In genomic region chr5:134556994-134557393, GRCh38 we compare ENCODE assay signal across 21 cellular contexts. TPM values are rescaled to one million over a fixed set of nuclear protein-coding genes. Genes with fewer than 3 reads are reported as not detected.
DNase-seq lines count a peak whose midpoint lies in the region; ATAC-seq, FAIRE-seq and TF ChIP-seq lines count a peak whose summit lies in the region.
"Had no signal": no experiment of that assay in that cellular context is flagged by ENCODE, and none has a peak within 500 bp of the region (broad histone marks: within the 10 kb centered on the region; RNA-seq: fewer than 3 reads in every experiment).

No MANE protein-coding gene starts in this region.

- H3K27me3 ChIP-seq in BLaER1: no peaks in the 10 kb centered on the region
- no peaks in the 10 kb centered on the region for H3K27me3 ChIP-seq in CD4-positive, alpha-beta T cell (ENCODE audit: control insufficient read depth, insufficient read depth, low read length)
- H3K27me3 ChIP-seq: cardiac muscle cell, pancreas, tibial artery had no signal

- H3K4me2 ChIP-seq in BLaER1: peak overlapping the region; percentile 91

- peaks cover 38% of the 10 kb centered on the region for H3K4me1 Mint-ChIP-seq in CD4-positive, alpha-beta T cell (ENCODE audit: low read depth)
- peaks cover 34% of the 10 kb centered on the region for H3K4me1 Mint-ChIP-seq in activated T-helper 17 cell treated with anti-CD3 and anti-CD28 coated beads, Interleukin-2, amount 50 U/mL, for 72 hours

- H3K27ac ChIP-seq in BLaER1 (no peak overlapping the region), kidney (ENCODE audit: low read depth in 2 of 2, low read length in 2 of 2) (no peak overlapping the region)
- no peak overlapping the region for H3K27ac ChIP-seq in CD4-positive, alpha-beta T cell (ENCODE audit: low read depth, low read length)
- H3K27ac ChIP-seq: cardiac muscle cell, pancreas had no signal

- no peak for ATAC-seq in CD4-positive, alpha-beta T cell (ENCODE audit: poor library complexity)
- no peak for ATAC-seq in activated T-helper 17 cell treated with anti-CD3 and anti-CD28 coated beads, Interleukin-2, amount 50 U/mL, for 72 hours (replicated peaks)
- ATAC-seq in HG02610 (IDR thresholded peaks at IDR 0.05; ENCODE audit: unreplicated experiment): no peak
- ATAC-seq: left colon, mucosa of descending colon, pancreas, Right ventricle myocardium inferior had no signal

- H3K36me3 ChIP-seq in BLaER1 (peaks cover 52% of the 10 kb centered on the region), kidney (ENCODE audit: control insufficient read depth in 1 of 2, insufficient read depth in 2 of 2, low read length in 2 of 2) (peaks cover 41 to 53% of the 10 kb centered on the region in 2 donors)
- H3K36me3 ChIP-seq: cardiac muscle cell had no signal

- no peak for DNase-seq in CD4-positive, alpha-beta T cell
- no peak for DNase-seq in kidney
- no peak for DNase-seq in cerebellar cortex (ENCODE audit: low spot score)
- no peak for DNase-seq in T1000 (lab: John Stamatoyannopoulos, UW)
- DNase-seq: activated CD4-positive, alpha-beta T cell treated with anti-CD3 and anti-CD28 coated beads, Interleukin-2, amount 50 U/mL, for 4 hours; DMS79; effector CD8-positive, alpha-beta T cell; H7; hypothalamus; left colon; mucosa of descending colon; NCI-H1694 treated with DMSO at 0.1 percent for 48 hours; NCI-H446; pancreas; stimulated activated CD4-positive, alpha-beta T cell treated with anti-CD3 and anti-CD28 coated beads, Interleukin-4, amount 100 ng/mL, for 1 hour; tibial artery had no signal

- H3K27me3 Mint-ChIP-seq in CD4-positive, alpha-beta T cell: no peaks in the 10 kb centered on the region
- H3K27me3 Mint-ChIP-seq in activated T-helper 17 cell treated with anti-CD3 and anti-CD28 coated beads, Interleukin-2, amount 50 U/mL, for 72 hours: no peaks in the 10 kb centered on the region

- peak; percentile 65 for FAIRE-seq in kidney (lab: Jason Lieb, UNC)
- FAIRE-seq: pancreas had no signal

- H3K4me1 ChIP-seq in BLaER1 (peaks cover 63% of the 10 kb centered on the region), kidney (ENCODE audit: control insufficient read depth in 1 of 2, insufficient read depth in 1 of 2, low read depth in 1 of 2, low read length in 2 of 2) (peaks cover 14 to 21% of the 10 kb centered on the region in 2 donors)

- no peaks in the 10 kb centered on the region; the same call in 1 of the 2 replicates for H4K20me1 ChIP-seq in BLaER1

- CTCF ChIA-PET in CD4-positive, alpha-beta T cell (lab: Charles Lee): interaction anchor here (1.7 kb wide), 1 partner anchor 21 kb away, joined by 6 read pairs; no protein-coding TSS in a partner anchor

- no peak overlapping the region for H3K4me3 Mint-ChIP-seq in CD4-positive, alpha-beta T cell
- peak overlapping the region; percentile 92 for H3K4me3 Mint-ChIP-seq in activated T-helper 17 cell treated with anti-CD3 and anti-CD28 coated beads, Interleukin-2, amount 50 U/mL, for 72 hours

- H3K4me3 ChIP-seq in BLaER1 (no peak overlapping the region), kidney (ENCODE audit: low read length in 2 of 2) (no peak overlapping the region)
- H3K4me3 ChIP-seq: cardiac muscle cell, mucosa of descending colon, pancreas, tibial artery had no signal

- no peaks in the 10 kb centered on the region for H3K9me3 ChIP-seq in BLaER1
- H3K9me3 ChIP-seq in CD4-positive, alpha-beta T cell (ENCODE audit: control insufficient read depth, low read length): no peaks in the 10 kb centered on the region
- no peaks in the 10 kb centered on the region for H3K9me3 ChIP-seq in kidney (ENCODE audit: control insufficient read depth in 1 of 2, low read length in 2 of 2)
- H3K9me3 ChIP-seq: mucosa of descending colon, pancreas, tibial artery had no signal

- TF ChIP-seq CTCF in CD4-positive, alpha-beta T cell (IDR thresholded peaks at IDR 0.05): no peak
- no peak for TF ChIP-seq CTCF in kidney (IDR thresholded peaks at IDR 0.05; ENCODE audit: borderline replicate concordance, extremely low read depth, insufficient read depth)

- H3K27ac Mint-ChIP-seq in CD4-positive, alpha-beta T cell: peak overlapping the region; percentile 95
- peak overlapping the region; percentile 98 for H3K27ac Mint-ChIP-seq in activated T-helper 17 cell treated with anti-CD3 and anti-CD28 coated beads, Interleukin-2, amount 50 U/mL, for 72 hours

- H3K9ac ChIP-seq in BLaER1: no peak overlapping the region
- H3K9ac ChIP-seq in kidney (ENCODE audit: low read length in 2 of 2): no peak overlapping the region

- intact Hi-C loops in CD4-positive, alpha-beta T cell (cut with DNase I, micrococcal nuclease): no loop called here
- intact Hi-C loops in kidney (cut with DNase I): no loop called here

- POLR2A ChIA-PET in CD4-positive, alpha-beta T cell (lab: Charles Lee): no interaction called here

- H3K36me3 Mint-ChIP-seq in CD4-positive, alpha-beta T cell (ENCODE audit: low read depth): peaks cover 86% of the 10 kb centered on the region
- peaks cover 80% of the 10 kb centered on the region for H3K36me3 Mint-ChIP-seq in activated T-helper 17 cell treated with anti-CD3 and anti-CD28 coated beads, Interleukin-2, amount 50 U/mL, for 72 hours (ENCODE audit: low read depth)

- no peaks in the 10 kb centered on the region for H3K9me3 Mint-ChIP-seq in CD4-positive, alpha-beta T cell
- H3K9me3 Mint-ChIP-seq in activated T-helper 17 cell treated with anti-CD3 and anti-CD28 coated beads, Interleukin-2, amount 50 U/mL, for 72 hours: peaks cover 4% of the 10 kb centered on the region

RNA-seq across cellular contexts. Expression of gene JADE2, which starts 31.5 kb away (rescaled TPM):
- 100 to 1,000 TPM; 120 to 124 TPM for total RNA-seq in CD4-positive, alpha-beta T cell
- total RNA-seq in activated T-helper 17 cell treated with anti-CD3 and anti-CD28 coated beads, Interleukin-2, amount 50 U/mL, for 72 hours: 10 to 100 TPM; 75.3 to 93.3 TPM
- total RNA-seq in kidney: 99.6 TPM
- 9.2 TPM for polyA plus RNA-seq in kidney (ENCODE audit: insufficient read depth, low read depth, low replicate concordance)
